ENCODE assay signal across 23 cellular contexts in genomic region chr10:132644544-132645530, GRCh38.
DNase-seq lines count a peak whose midpoint lies in the region; ATAC-seq, FAIRE-seq and TF ChIP-seq lines count a peak whose summit lies in the region.
"Had no signal": no experiment of that assay in that cellular context is flagged by ENCODE, and none has a peak within 500 bp of the region (broad histone marks: within the 10 kb centered on the region; RNA-seq: fewer than 3 reads in every experiment).

No MANE protein-coding gene starts in this region.

- intact Hi-C loops in cardiac septum (cut with DNase I) (no loop called here), left ventricle myocardium superior (cut with micrococcal nuclease) (no loop called here), upper lobe of right lung (cut with DNase I) (no loop called here)

- no peak overlapping the region for H3K27ac ChIP-seq in endodermal cell (ENCODE audit: low read depth, low read length)
- no peak overlapping the region for H3K27ac ChIP-seq in upper lobe of right lung
- H3K27ac ChIP-seq in small intestine (ENCODE audit: low read depth in 1 of 2, low read length in 1 of 2): no peak overlapping the region
- H3K27ac ChIP-seq: hepatocyte, thoracic aorta had no signal

- H3K4me3 ChIP-seq in endodermal cell (ENCODE audit: low read length): no peak overlapping the region
- H3K4me3 ChIP-seq in upper lobe of right lung: no peak overlapping the region
- H3K4me3 ChIP-seq in small intestine (ENCODE audit: low read depth in 1 of 2, low read length in 2 of 2): no peak overlapping the region
- H3K4me3 ChIP-seq: hepatocyte, thoracic aorta had no signal

- FAIRE-seq in small intestine (lab: Jason Lieb, UNC): no peak
- FAIRE-seq: A204.1, GM12892 had no signal

- no peak for ATAC-seq in left ventricle myocardium superior
- no peak for ATAC-seq in upper lobe of right lung
- ATAC-seq: activated CD8-positive, alpha-beta T cell treated with anti-CD3 and anti-CD28 coated beads for 36 hours had no signal

- peak overlapping the region; percentile 22 for H3K27ac Mint-ChIP-seq in endodermal cell
- H3K27ac Mint-ChIP-seq: activated CD8-positive, alpha-beta T cell treated with anti-CD3 and anti-CD28 coated beads for 36 hours; B cell had no signal

- no peaks in the 10 kb centered on the region for H3K36me3 ChIP-seq in endodermal cell (ENCODE audit: control insufficient read depth, insufficient read depth, low read length)
- no peaks in the 10 kb centered on the region for H3K36me3 ChIP-seq in upper lobe of right lung
- H3K36me3 ChIP-seq in small intestine (ENCODE audit: control insufficient read depth in 2 of 2, insufficient read depth in 2 of 2, low read length in 2 of 2): peaks cover 0 to 4% of the 10 kb centered on the region in 2 donors

- H3K9me3 ChIP-seq in endodermal cell (ENCODE audit: control insufficient read depth, low read length): no peaks in the 10 kb centered on the region
- no peaks in the 10 kb centered on the region for H3K9me3 ChIP-seq in upper lobe of right lung
- H3K9me3 ChIP-seq in small intestine (ENCODE audit: control insufficient read depth, low read depth): no peaks in the 10 kb centered on the region
- H3K9me3 ChIP-seq: thoracic aorta had no signal

- H3K27me3 ChIP-seq in endodermal cell (ENCODE audit: control insufficient read depth, insufficient read depth, low read length, poor library complexity, severe bottlenecking) (no peaks in the 10 kb centered on the region), upper lobe of right lung (no peaks in the 10 kb centered on the region), small intestine (ENCODE audit: control insufficient read depth in 2 of 2, insufficient read depth in 2 of 2, low read length in 2 of 2) (no peaks in the 10 kb centered on the region)
- H3K27me3 ChIP-seq: hepatocyte had no signal

- POLR2A ChIA-PET in GM10248 (lab: Yijun Ruan, JAX): no interaction called here

- DNase-seq in cardiac septum (ENCODE audit: low spot score) (peak; percentile 55), left ventricle myocardium superior (no peak), endodermal cell (peak; percentile 34), mesenteric fat pad (ENCODE audit: low spot score) (peak; percentile 84), upper lobe of right lung (peak; percentile 63), small intestine (no peak), AML-193 (lab: John Stamatoyannopoulos, UW) (no peak), GM10248 (ENCODE audit: extremely low spot score) (no peak)
- DNase-seq: activated CD8-positive, alpha-beta T cell treated with anti-CD3 and anti-CD28 coated beads for 36 hours; activated naive CD4-positive, alpha-beta T cell; amniotic stem cell; COR-L47; DMS79 treated with DMSO at 0.1 percent for 48 hours; Kasumi-1; NCI-H1694 treated with DMSO at 0.1 percent for 48 hours; NCI-H69; Right ventricle myocardium superior; T-helper 9 cell had no signal

- TF ChIP-seq CTCF in endodermal cell (conservative IDR thresholded peaks at IDR 0.05) (no peak), upper lobe of right lung (IDR thresholded peaks at IDR 0.05) (no peak), GM10248 (IDR thresholded peaks at IDR 0.05; ENCODE audit: control extremely low read depth, extremely low read depth, low read depth, missing control alignments) (no peak)

- peaks cover 3% of the 10 kb centered on the region for H3K4me1 ChIP-seq in endodermal cell (ENCODE audit: control insufficient read depth, insufficient read depth, low read length)
- H3K4me1 ChIP-seq in upper lobe of right lung: no peaks in the 10 kb centered on the region
- H3K4me1 ChIP-seq in small intestine (ENCODE audit: control insufficient read depth in 2 of 2, insufficient read depth in 1 of 2, low read depth in 1 of 2, low read length in 1 of 2): no peaks in the 10 kb centered on the region

- peaks cover under 1% of the 10 kb centered on the region for H3K27me3 Mint-ChIP-seq in endodermal cell (ENCODE audit: insufficient read depth)
- H3K27me3 Mint-ChIP-seq: activated CD8-positive, alpha-beta T cell treated with anti-CD3 and anti-CD28 coated beads for 36 hours; B cell had no signal

- CTCF ChIA-PET in GM10248 (lab: Yijun Ruan, JAX): interaction anchor here (1.1 to 2.0 kb wide), 2 partner anchors 10 to 186 kb away, joined by 3 to 6 read pairs; no protein-coding TSS in a partner anchor

- H3K9ac ChIP-seq in endodermal cell (ENCODE audit: extremely low read depth, low read length, poor library complexity, severe bottlenecking): no peak overlapping the region

- H3K4me3 Mint-ChIP-seq in endodermal cell: no peak overlapping the region
- H3K4me3 Mint-ChIP-seq: activated CD8-positive, alpha-beta T cell treated with anti-CD3 and anti-CD28 coated beads for 36 hours; B cell had no signal

- H3K9me3 Mint-ChIP-seq in endodermal cell: no peaks in the 10 kb centered on the region
- H3K9me3 Mint-ChIP-seq: activated CD8-positive, alpha-beta T cell treated with anti-CD3 and anti-CD28 coated beads for 36 hours had no signal

- peaks cover 5% of the 10 kb centered on the region for H3K4me1 Mint-ChIP-seq in endodermal cell

- 95 to 96% methylated on average over 35 to 44 of the region's 44 CpGs for WGBS in endodermal cell (ENCODE audit: insufficient coverage in 1 of 2, insufficient read length in 1 of 2), 2 experiments
- WGBS in small intestine, 3 donors: 92 to 95% (median 94%) methylated on average over 44 of the region's 44 CpGs

- H3K36me3 Mint-ChIP-seq in endodermal cell (ENCODE audit: low read depth): no peaks in the 10 kb centered on the region

Comparison
In these comparisons a context has a peak if more than half of its experiments do, and no peak if none do; other contexts are left out.
1. DNase-seq: peak in cardiac septum (single experiment), endodermal cell (single experiment), mesenteric fat pad (single experiment) and upper lobe of right lung (single experiment); none in left ventricle myocardium superior (single experiment), small intestine (single experiment), AML-193 (0 of 2) and GM10248 (single experiment).